Comparison of ENCODE assay signal across 8 cellular contexts in the genomic region with DNA sequence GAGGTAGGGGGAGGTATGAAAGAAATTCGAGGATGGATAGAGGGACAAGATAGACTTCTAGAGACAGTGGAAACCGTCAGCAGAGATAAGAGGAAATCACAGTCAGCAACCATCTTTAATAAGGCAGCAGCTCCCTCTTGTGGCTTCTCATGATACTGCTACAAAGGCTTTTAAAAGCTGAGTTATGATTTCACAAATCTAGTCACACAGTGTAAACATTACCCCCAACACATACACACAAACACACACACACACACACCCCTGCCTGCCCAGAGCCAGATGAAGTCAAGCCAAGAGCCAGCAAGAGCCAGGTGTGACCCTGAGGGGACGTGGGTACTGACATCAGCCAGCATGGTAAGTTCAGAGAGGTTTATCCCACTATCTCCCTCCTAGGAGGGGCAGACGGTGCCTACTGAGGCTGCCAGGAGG. TPM values are rescaled to one million over a fixed set of nuclear protein-coding genes. Genes with fewer than 3 reads are reported as not detected.
DNase-seq lines count a peak whose midpoint lies in the region; ATAC-seq and TF ChIP-seq lines count a peak whose summit lies in the region.

No MANE protein-coding gene starts in this region.

- H3K4me3 ChIP-seq in DND-41 (ENCODE audit: low read depth in 1 of 2, low read length in 2 of 2): no peak overlapping the region

- no peak overlapping the region for H3K4me3 Mint-ChIP-seq in activated naive CD4-positive, alpha-beta T cell treated with anti-CD3 and anti-CD28 coated beads for 36 hours

- H3K9me3 ChIP-seq in DND-41 (ENCODE audit: insufficient read depth, low read length, severe bottlenecking): no peaks in the 10 kb centered on the region

- no peak overlapping the region for H3K4me2 ChIP-seq in DND-41 (ENCODE audit: insufficient read depth, low read length)

- H4K20me1 ChIP-seq in DND-41 (ENCODE audit: insufficient read depth, low read length): no peaks in the 10 kb centered on the region

- CTCF ChIA-PET in activated naive CD4-positive, alpha-beta T cell treated with anti-CD3 and anti-CD28 coated beads for 36 hours (lab: Charles Lee): interaction anchor here (0.5 to 7.6 kb wide), 34 partner anchors 8 to 560 kb away, joined by 3 to 167 read pairs (median 4); a partner anchor contains a TSS

- intact Hi-C loops in activated naive CD4-positive, alpha-beta T cell treated with anti-CD3 and anti-CD28 coated beads for 36 hours (cut with micrococcal nuclease): loop anchor here (1.0 kb wide), 3 partner anchors 60 to 581 kb away; no protein-coding TSS in a partner anchor
- intact Hi-C loops in head of caudate nucleus (cut with DNase I): no loop called here

- peak; percentile 61 for DNase-seq in DND-41
- peak; percentile 58 to 73 for DNase-seq in Kasumi-1 (lab: John Stamatoyannopoulos, UW)
- peak; percentile 69 for DNase-seq in RPMI7951 (ENCODE audit: low read depth)
- DNase-seq in activated naive CD4-positive, alpha-beta T cell treated with anti-CD3 and anti-CD28 coated beads for 36 hours: peak; percentile 75
- DNase-seq in head of caudate nucleus: peak in 28 of 42 donors; percentile 20 to 81 (median 52)
- peak; percentile 51 for DNase-seq in renal cortical epithelial cell (ENCODE audit: low read depth)

- H3K27me3 ChIP-seq in DND-41 (ENCODE audit: insufficient read depth, low read length, poor library complexity): no peaks in the 10 kb centered on the region

- no peak overlapping the region for H3K9ac ChIP-seq in DND-41 (ENCODE audit: low read depth, low read length)

- H3K36me3 ChIP-seq in DND-41 (ENCODE audit: insufficient read depth, low read length): no peaks in the 10 kb centered on the region

- H3K27ac Mint-ChIP-seq in activated naive CD4-positive, alpha-beta T cell treated with anti-CD3 and anti-CD28 coated beads for 36 hours: no peak overlapping the region

- H3K36me3 Mint-ChIP-seq in activated naive CD4-positive, alpha-beta T cell treated with anti-CD3 and anti-CD28 coated beads for 36 hours (ENCODE audit: low read depth): no peaks in the 10 kb centered on the region

- peaks cover under 1% of the 10 kb centered on the region for H3K27me3 Mint-ChIP-seq in activated naive CD4-positive, alpha-beta T cell treated with anti-CD3 and anti-CD28 coated beads for 36 hours (ENCODE audit: low read depth)

- no peaks in the 10 kb centered on the region for H3K4me1 Mint-ChIP-seq in activated naive CD4-positive, alpha-beta T cell treated with anti-CD3 and anti-CD28 coated beads for 36 hours (ENCODE audit: low read depth)

- TF ChIP-seq CTCF in DND-41 (IDR thresholded peaks at IDR 0.05; ENCODE audit: borderline replicate concordance, extremely low read depth, low read length, poor library complexity, severe bottlenecking): peak; percentile 89

- H3K79me2 ChIP-seq in DND-41 (ENCODE audit: insufficient read depth, low read length): no peaks in the 10 kb centered on the region

- H3K4me1 ChIP-seq in DND-41 (ENCODE audit: insufficient read depth, low read length): no peaks in the 10 kb centered on the region

- H3K27ac ChIP-seq in DND-41 (ENCODE audit: low read length): no peak overlapping the region

- H2AFZ ChIP-seq in DND-41 (ENCODE audit: low read depth, low read length): peak overlapping the region; percentile 45; the same call in 1 of the 2 replicates

- no peaks in the 10 kb centered on the region for H3K9me3 Mint-ChIP-seq in activated naive CD4-positive, alpha-beta T cell treated with anti-CD3 and anti-CD28 coated beads for 36 hours

- ATAC-seq in DND-41 (ENCODE audit: insufficient read depth, low read depth) (peak; percentile 77), GM21526 (IDR thresholded peaks at IDR 0.05; ENCODE audit: low FRiP score, unreplicated experiment) (no peak), GM21423 (IDR thresholded peaks at IDR 0.05; ENCODE audit: unreplicated experiment) (no peak)

RNA-seq across cellular contexts. Expression of a gene that starts 16.4 kb away (rescaled TPM):
- not detected in 2 replicates for total RNA-seq in RPMI7951 (2014; rRNA removed; shearing (Covaris generic))
- total RNA-seq in activated naive CD4-positive, alpha-beta T cell treated with anti-CD3 and anti-CD28 coated beads for 36 hours: not detected
- total RNA-seq in renal cortical epithelial cell: not detected in 2 replicates

RNA-seq across cellular contexts. Expression of a gene that starts 18.9 kb away (rescaled TPM):
- total RNA-seq in RPMI7951 (2014; rRNA removed; shearing (Covaris generic)): not detected in 2 replicates
- not detected for total RNA-seq in activated naive CD4-positive, alpha-beta T cell treated with anti-CD3 and anti-CD28 coated beads for 36 hours
- 0.25 and 0.35 TPM in 2 replicates for total RNA-seq in renal cortical epithelial cell

RNA-seq across cellular contexts. Expression of a gene that starts 44.8 kb away (rescaled TPM):
- 9.5 and 14.7 TPM in 2 replicates for total RNA-seq in RPMI7951 (2014; rRNA removed; shearing (Covaris generic))
- total RNA-seq in activated naive CD4-positive, alpha-beta T cell treated with anti-CD3 and anti-CD28 coated beads for 36 hours: 1 to 10 TPM; 4.2 to 4.3 TPM
- 15.1 and 16.6 TPM in 2 replicates for total RNA-seq in renal cortical epithelial cell
